Comparison of ENCODE assay signal across 8 cellular contexts in the genomic region with DNA sequence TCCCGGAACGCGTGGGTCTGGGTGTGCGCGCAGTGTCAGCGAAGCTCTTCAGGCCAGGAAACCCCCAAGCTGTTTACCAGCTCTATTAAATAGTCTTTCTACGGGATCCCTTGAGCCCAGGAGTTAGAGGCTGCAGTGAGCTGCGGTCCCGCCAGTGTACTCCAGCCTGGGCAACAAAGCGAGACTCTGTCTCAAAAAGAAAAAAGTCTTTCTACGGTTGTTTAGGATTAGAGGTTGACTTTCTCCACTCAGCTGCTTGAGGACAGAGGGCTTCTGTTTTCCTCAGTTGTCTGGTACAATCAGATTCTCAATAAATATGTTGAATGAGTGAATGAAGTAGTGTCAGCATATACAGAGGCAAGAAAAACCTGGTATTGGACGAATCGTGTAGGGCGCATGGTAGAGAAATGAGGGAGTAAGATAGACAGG. TPM values are rescaled to one million over a fixed set of nuclear protein-coding genes. Genes with fewer than 3 reads are reported as not detected.
A peak's percentile ranks its signal among the peaks of the same experiment; 100 is the strongest.
DNase-seq lines count a peak whose midpoint lies in the region; ATAC-seq, FAIRE-seq and TF ChIP-seq lines count a peak whose summit lies in the region.

No MANE protein-coding gene starts in this region.

- H3K27me3 ChIP-seq in GM23248 (replicated peaks; ENCODE audit: insufficient read depth) (no peaks in the 10 kb centered on the region), right cardiac atrium (ENCODE audit: control insufficient read depth, insufficient read depth) (no peaks in the 10 kb centered on the region), small intestine (ENCODE audit: control insufficient read depth in 2 of 2, insufficient read depth in 2 of 2, low read length in 2 of 2) (no peaks in the 10 kb centered on the region)

- H3K9me3 Mint-ChIP-seq in WTC11: no peaks in the 10 kb centered on the region

- H3K27ac Mint-ChIP-seq in WTC11: peak overlapping the region; percentile 70

- H3K4me1 ChIP-seq in GM23248 (ENCODE audit: insufficient read depth): peaks cover 17% of the 10 kb centered on the region
- H3K4me1 ChIP-seq in right cardiac atrium (ENCODE audit: control insufficient read depth, insufficient read depth, low read length): peaks cover 6% of the 10 kb centered on the region
- peaks cover 3 to 8% of the 10 kb centered on the region in 2 donors for H3K4me1 ChIP-seq in small intestine (ENCODE audit: control insufficient read depth in 2 of 2, insufficient read depth in 1 of 2, low read depth in 1 of 2, low read length in 1 of 2)

- H3K36me3 ChIP-seq in GM23248 (ENCODE audit: low read depth): peaks cover 11% of the 10 kb centered on the region; the same call in 1 of the 2 replicates
- H3K36me3 ChIP-seq in small intestine (ENCODE audit: control insufficient read depth in 2 of 2, insufficient read depth in 2 of 2, low read length in 2 of 2): peaks cover 17 to 21% of the 10 kb centered on the region in 2 donors

- CTCF ChIA-PET in WTC11 (lab: Charles Lee): interaction anchor here (0.6 to 0.8 kb wide), 2 partner anchors 30 to 74 kb away, joined by 3 read pairs; a partner anchor contains a TSS

- peak overlapping the region; percentile 97 for H3K9ac ChIP-seq in GM23248

- ATAC-seq in WTC11: no peak
- ATAC-seq in right cardiac atrium: no peak
- no peak for ATAC-seq in HG02678 (IDR thresholded peaks at IDR 0.05; ENCODE audit: unreplicated experiment)

- FAIRE-seq in small intestine (lab: Jason Lieb, UNC): no peak

- peaks cover 47% of the 10 kb centered on the region for H3K79me2 ChIP-seq in GM23248 (ENCODE audit: insufficient read depth)

- no peaks in the 10 kb centered on the region for H3F3A ChIP-seq in GM23248 (ENCODE audit: insufficient read depth)

- peaks cover 21% of the 10 kb centered on the region for H3K4me1 Mint-ChIP-seq in WTC11

- intact Hi-C loops in right cardiac atrium (cut with DNase I): loop anchor here in 2 of 4 donors (5.0 to 10.0 kb wide), 2 partner anchors 75 to 77 kb away; a partner anchor contains a TSS

- H3K27ac ChIP-seq in GM23248: peak overlapping the region; percentile 18; the same call in 1 of the 2 replicates
- no peak overlapping the region for H3K27ac ChIP-seq in right cardiac atrium (ENCODE audit: low read length)
- H3K27ac ChIP-seq in small intestine (ENCODE audit: low read depth in 1 of 2, low read length in 1 of 2): no peak overlapping the region

- H3K4me3 ChIP-seq in GM23248 (peak overlapping the region; percentile 88), right cardiac atrium (ENCODE audit: low read length) (peak overlapping the region; percentile 89), small intestine (ENCODE audit: low read depth in 1 of 2, low read length in 2 of 2) (peak overlapping the region; percentile 98 to 99)

- H4K20me1 ChIP-seq in GM23248 (ENCODE audit: insufficient read depth): no peaks in the 10 kb centered on the region

- peak overlapping the region; percentile 100 for H3K4me2 ChIP-seq in GM23248 (ENCODE audit: unreplicated experiment)

- peaks cover 3% of the 10 kb centered on the region; the same call in 1 of the 2 replicates for H3K27me3 Mint-ChIP-seq in WTC11 (ENCODE audit: low read depth)

- no peaks in the 10 kb centered on the region for H3K9me3 ChIP-seq in GM23248 (ENCODE audit: low read depth)
- H3K9me3 ChIP-seq in right cardiac atrium (ENCODE audit: control insufficient read depth, low read length): no peaks in the 10 kb centered on the region
- H3K9me3 ChIP-seq in small intestine (ENCODE audit: control insufficient read depth, low read depth): no peaks in the 10 kb centered on the region

- H3K4me3 Mint-ChIP-seq in WTC11: peak overlapping the region; percentile 91

- in situ Hi-C loops in GM23248 (cut with MboI): no loop called here

- 9 to 14% methylated on average over 8 to 14 of the region's 14 CpGs for WGBS in GM23248 (ENCODE audit: low coverage in 1 of 2, low lambda C conversion rate in 2 of 2, missing lambda C conversion rate in 2 of 2), 2 experiments
- 5% methylated on average over 14 of the region's 14 CpGs for WGBS in right cardiac atrium
- WGBS in small intestine, 3 donors: 4 to 7% (median 5%) methylated on average over 14 of the region's 14 CpGs

- POLR2A ChIA-PET in WTC11 (lab: Charles Lee): no interaction called here

- no peak for TF ChIP-seq CTCF in WTC11 (IDR thresholded peaks at IDR 0.05)

- no peak overlapping the region for H2AFZ ChIP-seq in GM23248

- no peaks in the 10 kb centered on the region for H3K9me2 ChIP-seq in GM23248 (ENCODE audit: insufficient read depth)

- H3K36me3 Mint-ChIP-seq in WTC11: peaks cover 30% of the 10 kb centered on the region

- DNase-seq in GM23248 (no peak), WTC11 (ENCODE audit: low spot score) (no peak), right cardiac atrium (no peak), small intestine (no peak), GM03348 (ENCODE audit: low spot score) (no peak), A172 (ENCODE audit: low spot score) (no peak), NCI-H128 (lab: John Stamatoyannopoulos, UW; ENCODE audit: unreplicated experiment) (no peak)

TF ChIP-seq in WTC11, 78 proteins besides CTCF, POLR2A, EP300 and RAD21 (continues in another document):
- TF ChIP-seq ZNF317 (CRISPR knock-in tag; IDR thresholded peaks at IDR 0.05; ENCODE audit: borderline replicate concordance, low read depth) (no peak), KAT7 (CRISPR knock-in tag; IDR thresholded peaks at IDR 0.05; ENCODE audit: borderline replicate concordance) (no peak), NFATC4 (CRISPR knock-in tag; IDR thresholded peaks at IDR 0.05) (no peak), NR1H2 (CRISPR knock-in tag; IDR thresholded peaks at IDR 0.05) (no peak), NR3C1 (CRISPR knock-in tag; conservative IDR thresholded peaks at IDR 0.05; ENCODE audit: low read depth) (no peak), RELA (CRISPR knock-in tag; IDR thresholded peaks at IDR 0.05; ENCODE audit: borderline replicate concordance) (no peak)
- TF ChIP-seq, protein P1, sequence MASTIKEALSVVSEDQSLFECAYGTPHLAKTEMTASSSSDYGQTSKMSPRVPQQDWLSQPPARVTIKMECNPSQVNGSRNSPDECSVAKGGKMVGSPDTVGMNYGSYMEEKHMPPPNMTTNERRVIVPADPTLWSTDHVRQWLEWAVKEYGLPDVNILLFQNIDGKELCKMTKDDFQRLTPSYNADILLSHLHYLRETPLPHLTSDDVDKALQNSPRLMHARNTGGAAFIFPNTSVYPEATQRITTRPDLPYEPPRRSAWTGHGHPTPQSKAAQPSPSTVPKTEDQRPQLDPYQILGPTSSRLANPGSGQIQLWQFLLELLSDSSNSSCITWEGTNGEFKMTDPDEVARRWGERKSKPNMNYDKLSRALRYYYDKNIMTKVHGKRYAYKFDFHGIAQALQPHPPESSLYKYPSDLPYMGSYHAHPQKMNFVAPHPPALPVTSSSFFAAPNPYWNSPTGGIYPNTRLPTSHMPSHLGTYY (CRISPR knock-in tag; IDR thresholded peaks at IDR 0.05): no peak
- TF ChIP-seq, protein P2, sequence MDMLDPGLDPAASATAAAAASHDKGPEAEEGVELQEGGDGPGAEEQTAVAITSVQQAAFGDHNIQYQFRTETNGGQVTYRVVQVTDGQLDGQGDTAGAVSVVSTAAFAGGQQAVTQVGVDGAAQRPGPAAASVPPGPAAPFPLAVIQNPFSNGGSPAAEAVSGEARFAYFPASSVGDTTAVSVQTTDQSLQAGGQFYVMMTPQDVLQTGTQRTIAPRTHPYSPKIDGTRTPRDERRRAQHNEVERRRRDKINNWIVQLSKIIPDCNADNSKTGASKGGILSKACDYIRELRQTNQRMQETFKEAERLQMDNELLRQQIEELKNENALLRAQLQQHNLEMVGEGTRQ (CRISPR knock-in tag; IDR thresholded peaks at IDR 0.05): no peak

RNA-seq across cellular contexts. Expression of a gene that starts 0.6 kb away (rescaled TPM):
- total RNA-seq in GM23248 (2014; rRNA removed; shearing (Covaris generic)): 27.7 and 38.3 TPM in 2 replicates
- 43.4 and 48.6 TPM in 2 replicates for polyA plus RNA-seq in GM23248 (2016; fragmentation: Nextera tagmentation; extraction: Ambion mirVana)
- total RNA-seq in WTC11 (2021): 52.3 to 57.0 TPM (median 52.5 TPM) in 3 replicates
- total RNA-seq in right cardiac atrium: 10 to 100 TPM; 34.3 to 41.7 (median 36.9) TPM
- 41.3 TPM for polyA plus RNA-seq in right cardiac atrium
- 10 to 100 TPM; 43.9 to 95.9 (median 61.9) TPM for polyA plus RNA-seq in small intestine
- 35.8 and 54.8 TPM in 2 replicates for total RNA-seq in A172 (2014; rRNA removed; shearing (Covaris generic))

RNA-seq across cellular contexts. Expression of a gene that starts 16.9 kb away (rescaled TPM):
- total RNA-seq in GM23248 (2014; rRNA removed; shearing (Covaris generic)): 0.13 TPM in 1 of 2 replicates, not detected in the other
- polyA plus RNA-seq in GM23248 (2016; fragmentation: Nextera tagmentation; extraction: Ambion mirVana) (not detected in 2 replicates), right cardiac atrium (not detected), small intestine (not detected)
- total RNA-seq in WTC11 (2021) (3.4 to 4.5 TPM (median 4.1 TPM) in 3 replicates), right cardiac atrium (not detected)
- total RNA-seq in A172 (2014; rRNA removed; shearing (Covaris generic)): not detected in 2 replicates

RNA-seq across cellular contexts. Expression of a gene that starts 39.8 kb away (rescaled TPM):
- total RNA-seq in GM23248 (2014; rRNA removed; shearing (Covaris generic)): 21.2 and 22.8 TPM in 2 replicates
- polyA plus RNA-seq in GM23248 (2016; fragmentation: Nextera tagmentation; extraction: Ambion mirVana) (21.6 and 25.3 TPM in 2 replicates), right cardiac atrium (18.5 TPM), small intestine (10 to 100 TPM; 14.8 to 19.8 (median 19.7) TPM)
- total RNA-seq in WTC11 (2021) (29.7 to 37.6 TPM (median 32.6 TPM) in 3 replicates), right cardiac atrium (10 to 100 TPM; 19.3 to 22.2 (median 20.8) TPM)
- 45.6 and 54.5 TPM in 2 replicates for total RNA-seq in A172 (2014; rRNA removed; shearing (Covaris generic))

RNA-seq across cellular contexts. Expression of a gene that starts 40.2 kb away (rescaled TPM):
- total RNA-seq in GM23248 (2014; rRNA removed; shearing (Covaris generic)): 24.9 and 31.6 TPM in 2 replicates
- 330 and 346 TPM in 2 replicates for polyA plus RNA-seq in GM23248 (2016; fragmentation: Nextera tagmentation; extraction: Ambion mirVana)
- total RNA-seq in WTC11 (2021): 269 to 314 TPM (median 310 TPM) in 3 replicates
- total RNA-seq in right cardiac atrium: 100 to 1,000 TPM; 175 to 258 (median 218) TPM
- polyA plus RNA-seq in right cardiac atrium: 274 TPM
- polyA plus RNA-seq in small intestine: 100 to 1,000 TPM in 1 of 3 donors, 10 to 100 TPM in 2; 80.0 to 193 (median 95.1) TPM
- 53.2 and 72.3 TPM in 2 replicates for total RNA-seq in A172 (2014; rRNA removed; shearing (Covaris generic))

RNA-seq across cellular contexts. Expression of a gene that starts 42.9 kb away (rescaled TPM):
- total RNA-seq in GM23248 (2014; rRNA removed; shearing (Covaris generic)): 223 and 307 TPM in 2 replicates
- polyA plus RNA-seq in GM23248 (2016; fragmentation: Nextera tagmentation; extraction: Ambion mirVana) (517 and 533 TPM in 2 replicates), right cardiac atrium (130 TPM), small intestine (10 to 100 TPM; 70.0 to 87.3 (median 71.5) TPM)
- total RNA-seq in WTC11 (2021) (111 to 129 TPM (median 114 TPM) in 3 replicates), right cardiac atrium (10 to 100 TPM; 82.9 to 90.2 (median 85.2) TPM)
- total RNA-seq in A172 (2014; rRNA removed; shearing (Covaris generic)): 259 and 262 TPM in 2 replicates
